Comparison of ENCODE assay signal across 9 cellular contexts in genomic region chr20:52193133-52193532, GRCh38. TPM values are rescaled to one million over a fixed set of nuclear protein-coding genes. Genes with fewer than 3 reads are reported as not detected.
DNase-seq lines count a peak whose midpoint lies in the region; ATAC-seq and TF ChIP-seq lines count a peak whose summit lies in the region.
"Had no signal": no experiment of that assay in that cellular context is flagged by ENCODE, and none has a peak within 500 bp of the region (broad histone marks: within the 10 kb centered on the region; RNA-seq: fewer than 3 reads in every experiment).

No MANE protein-coding gene starts in this region.

- H3K27ac ChIP-seq in CD4-positive, alpha-beta T cell (ENCODE audit: low read depth, low read length), result no peak overlapping the region

- CTCF ChIA-PET in CD4-positive, alpha-beta T cell (lab: Charles Lee), result no interaction called here

- no peak for DNase-seq in CD4-positive, alpha-beta T cell
- DNase-seq in DMS53 (lab: John Stamatoyannopoulos, UW) (peak; percentile 76), NCI-H345 treated with DMSO at 0.1 percent for 48 hours (lab: John Stamatoyannopoulos, UW; ENCODE audit: unreplicated experiment) (peak; percentile 61), endothelial cell (ENCODE audit: low spot score) (no peak)
- DNase-seq in central memory CD8-positive, alpha-beta T cell (ENCODE audit: low spot score in 2 of 2), result no peak
- DNase-seq: stimulated activated naive CD4-positive, alpha-beta T cell had no signal

- H3K36me3 Mint-ChIP-seq in CD4-positive, alpha-beta T cell (ENCODE audit: low read depth), result peaks cover 6% of the 10 kb centered on the region
- peaks cover 6% of the 10 kb centered on the region for H3K36me3 Mint-ChIP-seq in central memory CD8-positive, alpha-beta T cell (ENCODE audit: insufficient read depth)
- no peaks in the 10 kb centered on the region for H3K36me3 Mint-ChIP-seq in endothelial cell (ENCODE audit: low read depth, unreplicated experiment)

- intact Hi-C loops in CD4-positive, alpha-beta T cell (cut with DNase I, micrococcal nuclease), result loop anchor here in 1 of 2 experiments (5.0 kb wide), 1 partner anchor 214 kb away; no protein-coding TSS in a partner anchor

- ATAC-seq in CD4-positive, alpha-beta T cell (ENCODE audit: poor library complexity), result no peak
- ATAC-seq in central memory CD8-positive, alpha-beta T cell (replicated peaks; ENCODE audit: extremely low read depth, poor library complexity, severe bottlenecking), result no peak
- ATAC-seq in GM19035 (IDR thresholded peaks at IDR 0.05; ENCODE audit: unreplicated experiment), result no peak
- ATAC-seq in HG02973 (IDR thresholded peaks at IDR 0.05; ENCODE audit: unreplicated experiment), result no peak

- H3K27me3 Mint-ChIP-seq in CD4-positive, alpha-beta T cell, result no peaks in the 10 kb centered on the region
- H3K27me3 Mint-ChIP-seq in central memory CD8-positive, alpha-beta T cell, result no peaks in the 10 kb centered on the region
- H3K27me3 Mint-ChIP-seq in endothelial cell (ENCODE audit: unreplicated experiment), result peaks cover 2% of the 10 kb centered on the region

- no peaks in the 10 kb centered on the region for H3K9me3 Mint-ChIP-seq in CD4-positive, alpha-beta T cell
- no peaks in the 10 kb centered on the region for H3K9me3 Mint-ChIP-seq in central memory CD8-positive, alpha-beta T cell
- no peaks in the 10 kb centered on the region for H3K9me3 Mint-ChIP-seq in endothelial cell (ENCODE audit: unreplicated experiment)

- no peaks in the 10 kb centered on the region for H3K27me3 ChIP-seq in CD4-positive, alpha-beta T cell (ENCODE audit: control insufficient read depth, insufficient read depth, low read length)
- H3K27me3 ChIP-seq: ascending aorta had no signal

- TF ChIP-seq CTCF in CD4-positive, alpha-beta T cell (IDR thresholded peaks at IDR 0.05), result no peak
- no peak for TF ChIP-seq CTCF in endothelial cell (IDR thresholded peaks at IDR 0.05; ENCODE audit: unreplicated experiment)

- peaks cover 18% of the 10 kb centered on the region for H3K4me1 Mint-ChIP-seq in CD4-positive, alpha-beta T cell (ENCODE audit: low read depth)
- H3K4me1 Mint-ChIP-seq in central memory CD8-positive, alpha-beta T cell, result peaks cover 9% of the 10 kb centered on the region
- H3K4me1 Mint-ChIP-seq in endothelial cell (ENCODE audit: unreplicated experiment), result peaks cover 7% of the 10 kb centered on the region

- POLR2A ChIA-PET in CD4-positive, alpha-beta T cell (lab: Charles Lee), result no interaction called here

- H3K4me3 Mint-ChIP-seq in CD4-positive, alpha-beta T cell, result peak overlapping the region; percentile 96
- peak overlapping the region; percentile 89 for H3K4me3 Mint-ChIP-seq in central memory CD8-positive, alpha-beta T cell
- H3K4me3 Mint-ChIP-seq in endothelial cell (ENCODE audit: unreplicated experiment), result no peak overlapping the region

- no peaks in the 10 kb centered on the region for H3K9me3 ChIP-seq in CD4-positive, alpha-beta T cell (ENCODE audit: control insufficient read depth, low read length)
- H3K9me3 ChIP-seq: ascending aorta had no signal

- peak overlapping the region; percentile 94 for H3K27ac Mint-ChIP-seq in CD4-positive, alpha-beta T cell
- peak overlapping the region; percentile 99 for H3K27ac Mint-ChIP-seq in central memory CD8-positive, alpha-beta T cell (ENCODE audit: low read depth)
- H3K27ac Mint-ChIP-seq in endothelial cell (ENCODE audit: unreplicated experiment), result no peak overlapping the region

RNA-seq across cellular contexts. Expression of gene ZFP64, which starts 1.6 kb away (rescaled TPM):
- 1 to 10 TPM; 2.5 to 3.2 TPM for total RNA-seq in CD4-positive, alpha-beta T cell
- 26.3 TPM for total RNA-seq in endothelial cell (ENCODE audit: unreplicated experiment)

Comparison
In these comparisons a context has a peak if more than half of its experiments do, and no peak if none do; other contexts are left out.
1. DNase-seq: peak in DMS53 (single experiment) and NCI-H345 treated with DMSO at 0.1 percent for 48 hours (single experiment); none in CD4-positive, alpha-beta T cell (0 of 10), central memory CD8-positive, alpha-beta T cell (0 of 2) and endothelial cell (single experiment).